ENCODE assay signal across 9 cellular contexts in genomic region chr17:76492250-76492988, GRCh38. TPM values are rescaled to one million over a fixed set of nuclear protein-coding genes. Genes with fewer than 3 reads are reported as not detected.
A peak's percentile ranks its signal among the peaks of the same experiment; 100 is the strongest.
DNase-seq lines count a peak whose midpoint lies in the region; ATAC-seq lines count a peak whose summit lies in the region.
"Had no signal": no experiment of that assay in that cellular context is flagged by ENCODE, and none has a peak within 500 bp of the region (broad histone marks: within the 10 kb centered on the region; RNA-seq: fewer than 3 reads in every experiment).

No MANE protein-coding gene starts in this region.

- 73% methylated on average over 10 of the region's 10 CpGs for WGBS in urinary bladder

- H3K4me3 Mint-ChIP-seq in activated CD4-positive, alpha-beta T cell treated with anti-CD3 and anti-CD28 coated beads, Interleukin-2, amount 10 ng/mL, durations not matched to agents 7 days and 5 days, result peak overlapping the region; percentile 80
- H3K4me3 Mint-ChIP-seq in activated CD8-positive, alpha-beta memory T cell treated with anti-CD3 and anti-CD28 coated beads, Interleukin-2, amount 10 ng/mL, durations not matched to agents 7 days and 5 days, result peak overlapping the region; percentile 73

- POLR2A ChIA-PET in activated CD4-positive, alpha-beta T cell treated with anti-CD3 and anti-CD28 coated beads, Interleukin-2, amount 10 ng/mL, durations not matched to agents 7 days and 5 days (lab: Charles Lee), result interaction anchor here (0.7 kb wide), 1 partner anchor 14 kb away, joined by 3 read pairs; no protein-coding TSS in a partner anchor

- no peaks in the 10 kb centered on the region for H3K36me3 ChIP-seq in urinary bladder (ENCODE audit: insufficient read depth)

- H3K27me3 Mint-ChIP-seq in activated CD4-positive, alpha-beta T cell treated with anti-CD3 and anti-CD28 coated beads, Interleukin-2, amount 10 ng/mL, durations not matched to agents 7 days and 5 days, result no peaks in the 10 kb centered on the region
- no peaks in the 10 kb centered on the region for H3K27me3 Mint-ChIP-seq in activated CD8-positive, alpha-beta memory T cell treated with anti-CD3 and anti-CD28 coated beads, Interleukin-2, amount 10 ng/mL, durations not matched to agents 7 days and 5 days

- peaks cover 61% of the 10 kb centered on the region for H3K4me1 Mint-ChIP-seq in activated CD4-positive, alpha-beta T cell treated with anti-CD3 and anti-CD28 coated beads, Interleukin-2, amount 10 ng/mL, durations not matched to agents 7 days and 5 days
- peaks cover 52% of the 10 kb centered on the region for H3K4me1 Mint-ChIP-seq in activated CD8-positive, alpha-beta memory T cell treated with anti-CD3 and anti-CD28 coated beads, Interleukin-2, amount 10 ng/mL, durations not matched to agents 7 days and 5 days

- peak overlapping the region; percentile 97 for H3K27ac Mint-ChIP-seq in activated CD4-positive, alpha-beta T cell treated with anti-CD3 and anti-CD28 coated beads, Interleukin-2, amount 10 ng/mL, durations not matched to agents 7 days and 5 days
- peak overlapping the region; percentile 98 for H3K27ac Mint-ChIP-seq in activated CD8-positive, alpha-beta memory T cell treated with anti-CD3 and anti-CD28 coated beads, Interleukin-2, amount 10 ng/mL, durations not matched to agents 7 days and 5 days

- ATAC-seq in HG03175 (IDR thresholded peaks at IDR 0.05; ENCODE audit: unreplicated experiment) (peak; percentile 33), left lobe of liver (peak; percentile 6)
- peak; percentile 14 for ATAC-seq in activated CD8-positive, alpha-beta memory T cell treated with anti-CD3 and anti-CD28 coated beads, Interleukin-2, amount 10 ng/mL, durations not matched to agents 7 days and 5 days

- H3K27ac ChIP-seq in urinary bladder (ENCODE audit: low read depth), result peak overlapping the region; percentile 41

- H3K9me3 Mint-ChIP-seq in activated CD4-positive, alpha-beta T cell treated with anti-CD3 and anti-CD28 coated beads, Interleukin-2, amount 10 ng/mL, durations not matched to agents 7 days and 5 days, result no peaks in the 10 kb centered on the region
- H3K9me3 Mint-ChIP-seq in activated CD8-positive, alpha-beta memory T cell treated with anti-CD3 and anti-CD28 coated beads, Interleukin-2, amount 10 ng/mL, durations not matched to agents 7 days and 5 days (ENCODE audit: low read depth), result no peaks in the 10 kb centered on the region

- H3K36me3 Mint-ChIP-seq in activated CD4-positive, alpha-beta T cell treated with anti-CD3 and anti-CD28 coated beads, Interleukin-2, amount 10 ng/mL, durations not matched to agents 7 days and 5 days (ENCODE audit: low read depth), result peaks cover 8% of the 10 kb centered on the region
- peaks cover 1% of the 10 kb centered on the region for H3K36me3 Mint-ChIP-seq in activated CD8-positive, alpha-beta memory T cell treated with anti-CD3 and anti-CD28 coated beads, Interleukin-2, amount 10 ng/mL, durations not matched to agents 7 days and 5 days

- no peaks in the 10 kb centered on the region for H3K4me1 ChIP-seq in urinary bladder (ENCODE audit: insufficient read depth)

- no peak for DNase-seq in activated CD4-positive, alpha-beta T cell treated with anti-CD3 and anti-CD28 coated beads, Interleukin-2, amount 10 ng/mL, durations not matched to agents 7 days and 5 days
- DNase-seq in activated CD4-positive, alpha-beta T cell treated with anti-CD3 and anti-CD28 coated beads for 1 hour, result no peak
- no peak for DNase-seq in activated CD8-positive, alpha-beta memory T cell treated with anti-CD3 and anti-CD28 coated beads, Interleukin-2, amount 10 ng/mL, durations not matched to agents 7 days and 5 days
- DNase-seq in left lobe of liver (ENCODE audit: low spot score) (no peak), kidney glomerular epithelial cell (lab: John Stamatoyannopoulos, UW) (no peak), NCI-H774 (lab: John Stamatoyannopoulos, UW) (no peak)

- CTCF ChIA-PET in activated CD4-positive, alpha-beta T cell treated with anti-CD3 and anti-CD28 coated beads, Interleukin-2, amount 10 ng/mL, durations not matched to agents 7 days and 5 days (lab: Charles Lee), result interaction anchor here (0.6 to 2.0 kb wide), 6 partner anchors 15 to 564 kb away, joined by 3 to 8 read pairs (median 4); no protein-coding TSS in a partner anchor
- CTCF ChIA-PET in activated CD8-positive, alpha-beta memory T cell treated with anti-CD3 and anti-CD28 coated beads, Interleukin-2, amount 10 ng/mL, durations not matched to agents 7 days and 5 days (lab: Charles Lee), result interaction anchor here (0.6 to 6.8 kb wide), 13 partner anchors 10 to 109 kb away, joined by 3 to 49 read pairs (median 4); partner anchors contain the start of genes AANAT, SPHK1 and UBE2O

- H3K4me3 ChIP-seq in urinary bladder (ENCODE audit: low read depth, low read length), result no peak overlapping the region

RNA-seq across cellular contexts. Expression of gene RHBDF2, which starts 8.8 kb away (rescaled TPM):
- 10 to 100 TPM; 37.1 to 41.6 TPM for total RNA-seq in activated CD4-positive, alpha-beta T cell treated with anti-CD3 and anti-CD28 coated beads, Interleukin-2, amount 10 ng/mL, durations not matched to agents 7 days and 5 days
- total RNA-seq in activated CD8-positive, alpha-beta memory T cell treated with anti-CD3 and anti-CD28 coated beads, Interleukin-2, amount 10 ng/mL, durations not matched to agents 7 days and 5 days, result 10 to 100 TPM; 29.6 to 42.1 TPM
- 8.9 TPM for total RNA-seq in left lobe of liver
- total RNA-seq in urinary bladder, result 4.2 TPM
- 17.2 TPM for polyA plus RNA-seq in urinary bladder

RNA-seq across cellular contexts. Expression of gene AANAT, which starts 25.0 kb away (rescaled TPM):
- not detected for total RNA-seq in activated CD4-positive, alpha-beta T cell treated with anti-CD3 and anti-CD28 coated beads, Interleukin-2, amount 10 ng/mL, durations not matched to agents 7 days and 5 days
- total RNA-seq in activated CD8-positive, alpha-beta memory T cell treated with anti-CD3 and anti-CD28 coated beads, Interleukin-2, amount 10 ng/mL, durations not matched to agents 7 days and 5 days, result not detected
- total RNA-seq in left lobe of liver (not detected), urinary bladder (not detected)
- not detected for polyA plus RNA-seq in urinary bladder
- total RNA-seq: Caco-2 had no signal

RNA-seq across cellular contexts. Expression of gene UBE2O, which starts 39.5 kb away (rescaled TPM):
- 10 to 100 TPM; 30.5 to 31.3 TPM for total RNA-seq in activated CD4-positive, alpha-beta T cell treated with anti-CD3 and anti-CD28 coated beads, Interleukin-2, amount 10 ng/mL, durations not matched to agents 7 days and 5 days
- total RNA-seq in activated CD8-positive, alpha-beta memory T cell treated with anti-CD3 and anti-CD28 coated beads, Interleukin-2, amount 10 ng/mL, durations not matched to agents 7 days and 5 days, result 10 to 100 TPM; 30.2 to 34.7 TPM
- total RNA-seq in left lobe of liver (9.8 TPM), urinary bladder (18.3 TPM)
- polyA plus RNA-seq in urinary bladder, result 14.0 TPM

RNA-seq across cellular contexts. Expression of gene CYGB, which starts 45.1 kb away (rescaled TPM):
- not detected for total RNA-seq in activated CD4-positive, alpha-beta T cell treated with anti-CD3 and anti-CD28 coated beads, Interleukin-2, amount 10 ng/mL, durations not matched to agents 7 days and 5 days
- total RNA-seq in activated CD8-positive, alpha-beta memory T cell treated with anti-CD3 and anti-CD28 coated beads, Interleukin-2, amount 10 ng/mL, durations not matched to agents 7 days and 5 days, result not detected
- total RNA-seq in left lobe of liver, result 5.0 TPM
- total RNA-seq in urinary bladder, result 14.4 TPM
- 68.7 TPM for polyA plus RNA-seq in urinary bladder

RNA-seq across cellular contexts. Expression of gene PRCD, which starts 47.4 kb away (rescaled TPM):
- not detected for total RNA-seq in activated CD4-positive, alpha-beta T cell treated with anti-CD3 and anti-CD28 coated beads, Interleukin-2, amount 10 ng/mL, durations not matched to agents 7 days and 5 days
- total RNA-seq in activated CD8-positive, alpha-beta memory T cell treated with anti-CD3 and anti-CD28 coated beads, Interleukin-2, amount 10 ng/mL, durations not matched to agents 7 days and 5 days, result not detected
- 0.15 TPM for total RNA-seq in left lobe of liver
- total RNA-seq in urinary bladder, result 7.1 TPM
- 10.6 TPM for polyA plus RNA-seq in urinary bladder
- total RNA-seq: Caco-2 had no signal
